ENCODE assay signal across 14 cellular contexts in genomic region chr6:148885154-148885870, GRCh38.
DNase-seq lines count a peak whose midpoint lies in the region; ATAC-seq and TF ChIP-seq lines count a peak whose summit lies in the region.
"Had no signal": no experiment of that assay in that cellular context is flagged by ENCODE, and none has a peak within 500 bp of the region (broad histone marks: within the 10 kb centered on the region; RNA-seq: fewer than 3 reads in every experiment).

No MANE protein-coding gene starts in this region.

- no peaks in the 10 kb centered on the region for H3K27me3 ChIP-seq in ascending aorta
- no peaks in the 10 kb centered on the region for H3K27me3 ChIP-seq in mesenchymal stem cell (ENCODE audit: control insufficient read depth in 1 of 2, insufficient read depth in 1 of 2, low read length in 2 of 2)
- H3K27me3 ChIP-seq in adrenal gland = no peaks in the 10 kb centered on the region
- H3K27me3 ChIP-seq: BLaER1 treated with 17β-estradiol and CSF1 and Interleukin-3, amounts not matched to agents 10 nM and 100 nM had no signal

- H3K4me1 ChIP-seq in ascending aorta = peaks cover 15 to 39% of the 10 kb centered on the region in 2 donors
- peaks cover 3% of the 10 kb centered on the region for H3K4me1 ChIP-seq in mesenchymal stem cell (ENCODE audit: control insufficient read depth, insufficient read depth, low read depth, low read length)
- H3K4me1 ChIP-seq in adrenal gland (replicated peaks in 1 of 2) = peaks cover 0 to 9% of the 10 kb centered on the region in 2 donors

- intact Hi-C loops in ascending aorta (cut with DNase I) = loop anchor here (5.0 kb wide), 1 partner anchor 138 kb away; the partner anchor contains the start of gene UST
- intact Hi-C loops in adrenal gland (cut with DNase I) = no loop called here

- peaks cover 1% of the 10 kb centered on the region for H3K79me1 ChIP-seq in mesenchymal stem cell (replicated peaks; ENCODE audit: low read length, poor library complexity, severe bottlenecking)

- H3K14ac ChIP-seq in mesenchymal stem cell (ENCODE audit: low read length in 2 of 2) = no peak overlapping the region

- H2BK15ac ChIP-seq in mesenchymal stem cell (ENCODE audit: low read depth, poor library complexity, severe bottlenecking) = no peak overlapping the region

- H3K9ac ChIP-seq in mesenchymal stem cell (ENCODE audit: low read length) = peak overlapping the region; percentile 1
- H3K9ac ChIP-seq: BLaER1 treated with 17β-estradiol and CSF1 and Interleukin-3, amounts not matched to agents 10 nM and 100 nM had no signal

- H3K4ac ChIP-seq in mesenchymal stem cell (ENCODE audit: low read depth in 1 of 2, low read length in 2 of 2) = no peak overlapping the region

- no peak overlapping the region for H2AK5ac ChIP-seq in mesenchymal stem cell (ENCODE audit: low read length, severe bottlenecking)

- H4K8ac ChIP-seq in mesenchymal stem cell (ENCODE audit: low read length) = no peak overlapping the region

- H2AFZ ChIP-seq in mesenchymal stem cell (ENCODE audit: low read depth, low read length) = no peak overlapping the region

- in situ Hi-C loops in KBM-7 (cut with MboI; ENCODE audit: low pct_unique_long_range_greater_than_20kb, low sequenced_read_pairs) = no loop called here

- no peak for ATAC-seq in GM19463 (IDR thresholded peaks at IDR 0.05; ENCODE audit: unreplicated experiment)
- ATAC-seq: HCT116 had no signal

- no peak for TF ChIP-seq POLR2A in adrenal gland (IDR thresholded peaks at IDR 0.05)

- H4K91ac ChIP-seq in mesenchymal stem cell (ENCODE audit: low read length) = no peak overlapping the region

- H3K9me3 ChIP-seq in ascending aorta (no peaks in the 10 kb centered on the region), mesenchymal stem cell (ENCODE audit: control insufficient read depth, low read length) (no peaks in the 10 kb centered on the region), adrenal gland (replicated peaks in 1 of 3) (no peaks in the 10 kb centered on the region)

- H3K4me3 ChIP-seq in ascending aorta (no peak overlapping the region), mesenchymal stem cell (ENCODE audit: insufficient read depth in 1 of 2, low read depth in 1 of 2, low read length in 2 of 2) (no peak overlapping the region), adrenal gland (no peak overlapping the region)
- H3K4me3 ChIP-seq: BLaER1 treated with 17β-estradiol and CSF1 and Interleukin-3, amounts not matched to agents 10 nM and 100 nM had no signal

- TF ChIP-seq CTCF in ascending aorta (IDR thresholded peaks at IDR 0.05) (no peak), adrenal gland (IDR thresholded peaks at IDR 0.05) (no peak)

- no peak overlapping the region for H2BK5ac ChIP-seq in mesenchymal stem cell (ENCODE audit: low read depth, low read length, poor library complexity, severe bottlenecking)

- peak; percentile 30 for DNase-seq in AG20443 (ENCODE audit: low spot score)
- DNase-seq in KBM-7 = peak; percentile 70
- no peak for DNase-seq in ascending aorta (ENCODE audit: low spot score in 2 of 2)
- DNase-seq in mesenchymal stem cell = peak; percentile 95
- DNase-seq in DMS114 treated with DMSO at 0.1 percent for 48 hours (lab: John Stamatoyannopoulos, UW; ENCODE audit: unreplicated experiment) = no peak
- no peak for DNase-seq in NCI-H146 (lab: John Stamatoyannopoulos, UW)
- no peak for DNase-seq in adrenal gland
- DNase-seq: activated CD4-positive, alpha-beta T cell treated with anti-CD3 and anti-CD28 coated beads for 4 hours; activated effector memory CD4-positive, alpha-beta T cell treated with anti-CD3 and anti-CD28 coated beads, Interleukin-2, amount 50 U/mL, for 16 hours; hypothalamus; NCI-H526 treated with DMSO at 0.1 percent for 48 hours had no signal

- H3K23ac ChIP-seq in mesenchymal stem cell (ENCODE audit: low read length in 2 of 2) = no peak overlapping the region

- H3K27ac ChIP-seq in ascending aorta (peak overlapping the region; percentile 44 to 49), mesenchymal stem cell (ENCODE audit: low read length, poor library complexity, severe bottlenecking) (no peak overlapping the region), adrenal gland (no peak overlapping the region)
- H3K27ac ChIP-seq: BLaER1 treated with 17β-estradiol and CSF1 and Interleukin-3, amounts not matched to agents 10 nM and 100 nM had no signal

- H3K18ac ChIP-seq in mesenchymal stem cell (ENCODE audit: low read depth in 1 of 2, low read length in 2 of 2) = no peak overlapping the region

- H3K36me3 ChIP-seq in ascending aorta = no peaks in the 10 kb centered on the region
- H3K36me3 ChIP-seq in mesenchymal stem cell (ENCODE audit: control insufficient read depth in 1 of 2, insufficient read depth in 2 of 2, low read depth in 1 of 2, low read length in 2 of 2) = no peaks in the 10 kb centered on the region
- H3K36me3 ChIP-seq in adrenal gland (replicated peaks in 1 of 2) = no peaks in the 10 kb centered on the region

- no peak overlapping the region for H2BK12ac ChIP-seq in mesenchymal stem cell (ENCODE audit: low read length in 2 of 2)

- no peak overlapping the region for H3K4me2 ChIP-seq in mesenchymal stem cell (ENCODE audit: low read length, poor library complexity, severe bottlenecking)

- H2BK120ac ChIP-seq in mesenchymal stem cell (ENCODE audit: low read depth, low read length) = no peak overlapping the region

- 9% methylated on average over 4 of the region's 6 CpGs for WGBS in mesenchymal stem cell
- WGBS in adrenal gland, 4 donors = 85 to 88% (median 87%) methylated on average over 6 of the region's 6 CpGs

Comparison
In these comparisons a context has a peak if more than half of its experiments do, and no peak if none do; other contexts are left out.
1. DNase-seq: peak in AG20443 (single experiment), KBM-7 (single experiment) and mesenchymal stem cell (single experiment); none in ascending aorta (0 of 2), DMS114 treated with DMSO at 0.1 percent for 48 hours (single experiment), NCI-H146 (single experiment) and adrenal gland (0 of 7).
2. H3K27ac ChIP-seq: peak in ascending aorta (2 of 2); none in mesenchymal stem cell (single experiment) and adrenal gland (0 of 5).